27 cellular contexts compared by ENCODE assay signal in the genomic region with DNA sequence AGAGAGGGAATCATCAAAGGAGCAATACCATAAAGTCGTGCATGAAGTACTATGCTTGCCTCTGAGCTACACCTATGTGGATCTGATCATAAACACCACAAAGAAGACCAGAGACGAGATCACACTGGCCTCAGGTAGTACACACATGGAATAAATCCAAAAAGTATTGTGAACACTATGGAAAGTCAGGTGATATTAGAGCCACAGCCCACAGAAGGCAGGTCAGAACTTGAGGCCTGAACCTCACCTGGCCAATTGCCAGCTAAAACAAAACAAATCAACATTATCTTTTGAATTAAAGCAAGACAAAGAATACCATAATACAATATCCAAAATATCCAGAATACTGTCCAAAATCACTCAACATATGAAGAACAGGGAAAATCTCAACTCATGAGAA.
"Had no signal": no experiment of that assay in that cellular context is flagged by ENCODE, and none has a peak within 500 bp of the region (broad histone marks: within the 10 kb centered on the region; RNA-seq: fewer than 3 reads in every experiment).

No MANE protein-coding gene starts in this region.

- H3K4me2 ChIP-seq: SK-N-SH had no signal

- H3K36me3 ChIP-seq: ascending aorta, MG63, SJSA1 had no signal

- H3K4me3 ChIP-seq: ascending aorta, MG63, SJSA1 had no signal

- H3K9ac ChIP-seq: SK-N-SH had no signal

- FAIRE-seq: TTC549 had no signal

- DNase-seq: activated CD4-positive, alpha-beta T cell treated with anti-CD3 and anti-CD28 coated beads, Interleukin-2, amount 10 ng/mL, durations not matched to agents 24 days and 14 days; activated CD4-positive, alpha-beta T cell treated with anti-CD3 and anti-CD28 coated beads, Interleukin-2, amount 50 U/mL, for 4 hours; activated CD8-positive, alpha-beta T cell treated with anti-CD3 and anti-CD28 coated beads for 36 hours; activated gamma-delta T cell; activated naive CD4-positive, alpha-beta T cell treated with Interleukin-2 at 50 U/mL for 16 hours; activated naive CD8-positive, alpha-beta T cell treated with anti-CD3 and anti-CD28 coated beads, Interleukin-2, amount 10 ng/mL, durations not matched to agents 7 days and 5 days; activated T-cell treated with anti-CD3 and anti-CD28 coated beads, Interleukin-2, amount 50 U/mL, for 24 hours; amygdala; caudate nucleus; cerebellar nuclear complex; Karpas-422; KBM-7; MG63; NCI-H1048; NCI-H1105 treated with DMSO at 0.1 percent for 48 hours; NCI-H1436; NCI-H1694; NCI-H2029; NCI-H2171 treated with DMSO at 0.1 percent for 48 hours; NCI-H2227 treated with DMSO at 0.1 percent for 48 hours; NCI-H526 treated with DMSO at 0.1 percent for 48 hours; SHP77; SK-N-SH had no signal

- H3K27ac ChIP-seq: ascending aorta, SJSA1 had no signal

- ATAC-seq: activated CD8-positive, alpha-beta T cell treated with anti-CD3 and anti-CD28 coated beads for 36 hours; Panc1 had no signal

- H3K4me1 ChIP-seq: ascending aorta had no signal

- H3K9me3 ChIP-seq: MG63, SJSA1, SK-N-SH had no signal

- H3K27me3 ChIP-seq: ascending aorta, MG63, SJSA1 had no signal
